ENCODE assay signal across 1 cellular context in genomic region chr17:79420318-79421243, GRCh38.
TF ChIP-seq lines count a peak whose summit lies in the region.

No MANE protein-coding gene starts in this region.

TF ChIP-seq in HCT116, 20 proteins besides CTCF, POLR2A, EP300 and RAD21 (continued from another document):
- TF ChIP-seq ZBTB33 (IDR thresholded peaks at IDR 0.05; ENCODE audit: extremely low read depth, insufficient replicate concordance, low read length) (no peak), EZH2phosphoT487 (IDR thresholded peaks at IDR 0.05; ENCODE audit: borderline replicate concordance) (no peak), POLR2AphosphoS5 (IDR thresholded peaks at IDR 0.05; ENCODE audit: low read depth, low read length) (no peak; the same call in 1 of the 2 replicates), ZNF274 (IDR thresholded peaks at IDR 0.05; ENCODE audit: low read depth, low read length) (no peak)
